Comparison of ENCODE assay signal across 8 cellular contexts in the genomic region with DNA sequence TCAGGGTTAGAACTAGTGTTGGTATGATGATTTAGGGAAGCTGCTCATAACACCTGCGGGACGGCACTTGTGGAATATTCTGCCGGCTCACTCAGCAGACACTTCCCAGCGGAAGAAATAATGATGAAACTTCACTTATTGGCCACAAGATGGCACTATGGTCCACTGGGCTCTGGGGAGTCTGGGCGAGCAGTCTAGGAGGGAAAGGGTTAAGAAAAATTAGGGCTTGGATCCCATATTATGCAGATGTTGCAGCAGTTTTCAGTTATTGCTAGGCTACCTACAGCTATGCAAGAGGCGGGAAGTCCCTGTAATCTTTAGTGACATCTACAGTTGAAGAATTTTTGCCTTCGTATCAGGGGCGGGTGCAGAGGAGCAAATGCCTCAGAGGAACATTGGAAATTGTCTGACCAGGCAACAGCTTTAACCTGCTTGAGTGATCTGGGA.
DNase-seq lines count a peak whose midpoint lies in the region; ATAC-seq and TF ChIP-seq lines count a peak whose summit lies in the region.

No MANE protein-coding gene starts in this region.

- no TSS peak for BruUV-seq in HCT116 (replicated peaks; lab: Mats Ljungman, UMichigan)

- H3K79me2 ChIP-seq in HCT116 (ENCODE audit: insufficient read depth, low read length), result no peaks in the 10 kb centered on the region

- H3K9ac ChIP-seq in HCT116 (ENCODE audit: low read length), result no peak overlapping the region

- RAD21 ChIA-PET in HCT116 (lab: Charles Lee; ENCODE audit: low non-redundant PET in 1 of 2, low total read pairs in 2 of 2, uncharacterized antibody in 2 of 2, unreplicated experiment in 2 of 2), result interaction anchor here in 1 of 2 experiments (0.6 kb wide), 1 partner anchor 19 kb away, joined by 4 read pairs; no protein-coding TSS in a partner anchor

- no peaks in the 10 kb centered on the region for H3K9me3 ChIP-seq in HCT116 (ENCODE audit: control insufficient read depth in 1 of 2, insufficient read depth in 1 of 2, low read depth in 1 of 2, low read length in 2 of 2)

- no peaks in the 10 kb centered on the region for H3K36me3 ChIP-seq in HCT116 (ENCODE audit: control insufficient read depth in 1 of 2, insufficient read depth in 2 of 2, low read length in 2 of 2)

- peak; percentile 89 for ATAC-seq in HCT116
- ATAC-seq in GM21737 (IDR thresholded peaks at IDR 0.05; ENCODE audit: unreplicated experiment), result no peak

- intact Hi-C loops in HCT116 (cut with micrococcal nuclease), result loop anchor here (10.0 kb wide), 1 partner anchor 1352 kb away; no protein-coding TSS in a partner anchor

- peak overlapping the region in 1 of 2 experiments; percentile 13; a peak in 1 of 4 replicates for H3K4me3 ChIP-seq in HCT116 (replicated peaks in 1 of 2; ENCODE audit: low read depth in 1 of 2, low read length in 2 of 2)

- H4K20me1 ChIP-seq in HCT116 (ENCODE audit: insufficient read depth), result no peaks in the 10 kb centered on the region

- TF ChIP-seq POLR2A in HCT116 (IDR thresholded peaks at IDR 0.05; ENCODE audit: borderline replicate concordance, extremely low read depth, insufficient read depth, insufficient read length), result no peak

- peak; percentile 77 for TF ChIP-seq RAD21 in HCT116 (IDR thresholded peaks at IDR 0.05; ENCODE audit: low read depth)

- H3K9me2 ChIP-seq in HCT116 (ENCODE audit: insufficient read depth), result no peaks in the 10 kb centered on the region

- H3K4me1 ChIP-seq in HCT116 (ENCODE audit: control insufficient read depth in 1 of 2, insufficient read depth in 2 of 2, low read length in 2 of 2), result peaks cover 0 to 10% of the 10 kb centered on the region in 2 experiments; a peak in 1 of 4 replicates

- DNase-seq in ELR (ENCODE audit: low read depth) (peak; percentile 56), HCT116 (ENCODE audit: low read depth, low spot score) (peak; percentile 42), NCI-H748 (lab: John Stamatoyannopoulos, UW; ENCODE audit: unreplicated experiment) (peak; percentile 14), lung microvascular endothelial cell (ENCODE audit: low read depth in 2 of 2) (peak; percentile 43 to 48), NCI-H128 (lab: John Stamatoyannopoulos, UW; ENCODE audit: unreplicated experiment) (no peak)
- peak; percentile 44 for DNase-seq in central memory CD4-positive, alpha-beta T cell

- no peaks in the 10 kb centered on the region for H3K27me3 ChIP-seq in HCT116 (ENCODE audit: insufficient read depth, low read length)

- peak overlapping the region; percentile 55 for H3K4me2 ChIP-seq in HCT116 (ENCODE audit: low read length)

- TF ChIP-seq CTCF in 22Rv1 (IDR thresholded peaks at IDR 0.05) (peak; percentile 98), HCT116 (IDR thresholded peaks at IDR 0.05 in 2 of 3, conservative IDR thresholded peaks at IDR 0.05 in 1 of 3; ENCODE audit: borderline replicate concordance in 1 of 3, insufficient read depth in 1 of 3, low read depth in 2 of 3, low read length in 2 of 3) (peak; percentile 66 to 91 (median 75))

- H2AFZ ChIP-seq in HCT116 (ENCODE audit: low read depth, low read length, poor library complexity, severe bottlenecking), result peak overlapping the region; percentile 98

- CTCF ChIA-PET in HCT116 (lab: Charles Lee), result interaction anchor here (0.7 to 3.5 kb wide), 23 partner anchors 8 to 377 kb away, joined by 3 to 16 read pairs (median 6); no protein-coding TSS in a partner anchor

- POLR2A ChIA-PET in HCT116 (lab: Charles Lee), result interaction anchor here (0.9 to 1.5 kb wide), 2 partner anchors 18 to 37 kb away, joined by 3 to 5 read pairs; no protein-coding TSS in a partner anchor

- H3K27ac ChIP-seq in 22Rv1 (no peak overlapping the region), HCT116 (ENCODE audit: low read depth, low read length) (no peak overlapping the region)

TF ChIP-seq in HCT116, 20 proteins besides CTCF, POLR2A, EP300 and RAD21:
- TF ChIP-seq, protein P1, sequence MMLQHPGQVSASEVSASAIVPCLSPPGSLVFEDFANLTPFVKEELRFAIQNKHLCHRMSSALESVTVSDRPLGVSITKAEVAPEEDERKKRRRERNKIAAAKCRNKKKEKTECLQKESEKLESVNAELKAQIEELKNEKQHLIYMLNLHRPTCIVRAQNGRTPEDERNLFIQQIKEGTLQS (IDR thresholded peaks at IDR 0.05), result no peak
- TF ChIP-seq EZH2phosphoT487 (IDR thresholded peaks at IDR 0.05; ENCODE audit: borderline replicate concordance), result no peak
- TF ChIP-seq FOSL1 (IDR thresholded peaks at IDR 0.05; ENCODE audit: low read depth), result no peak
- TF ChIP-seq SRF (IDR thresholded peaks at IDR 0.05; ENCODE audit: low read depth), result no peak
- TF ChIP-seq, protein P2, sequence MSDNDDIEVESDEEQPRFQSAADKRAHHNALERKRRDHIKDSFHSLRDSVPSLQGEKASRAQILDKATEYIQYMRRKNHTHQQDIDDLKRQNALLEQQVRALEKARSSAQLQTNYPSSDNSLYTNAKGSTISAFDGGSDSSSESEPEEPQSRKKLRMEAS (IDR thresholded peaks at IDR 0.05), result no peak
- no peak for TF ChIP-seq YY1 (IDR thresholded peaks at IDR 0.05; ENCODE audit: extremely low read depth, insufficient replicate concordance, low read depth, low read length)
- no peak; the same call in 1 of the 2 replicates for TF ChIP-seq CEBPB (IDR thresholded peaks at IDR 0.05; ENCODE audit: low read depth)
- no peak for TF ChIP-seq SP1 (IDR thresholded peaks at IDR 0.05; ENCODE audit: low read depth)
- TF ChIP-seq, protein P3, sequence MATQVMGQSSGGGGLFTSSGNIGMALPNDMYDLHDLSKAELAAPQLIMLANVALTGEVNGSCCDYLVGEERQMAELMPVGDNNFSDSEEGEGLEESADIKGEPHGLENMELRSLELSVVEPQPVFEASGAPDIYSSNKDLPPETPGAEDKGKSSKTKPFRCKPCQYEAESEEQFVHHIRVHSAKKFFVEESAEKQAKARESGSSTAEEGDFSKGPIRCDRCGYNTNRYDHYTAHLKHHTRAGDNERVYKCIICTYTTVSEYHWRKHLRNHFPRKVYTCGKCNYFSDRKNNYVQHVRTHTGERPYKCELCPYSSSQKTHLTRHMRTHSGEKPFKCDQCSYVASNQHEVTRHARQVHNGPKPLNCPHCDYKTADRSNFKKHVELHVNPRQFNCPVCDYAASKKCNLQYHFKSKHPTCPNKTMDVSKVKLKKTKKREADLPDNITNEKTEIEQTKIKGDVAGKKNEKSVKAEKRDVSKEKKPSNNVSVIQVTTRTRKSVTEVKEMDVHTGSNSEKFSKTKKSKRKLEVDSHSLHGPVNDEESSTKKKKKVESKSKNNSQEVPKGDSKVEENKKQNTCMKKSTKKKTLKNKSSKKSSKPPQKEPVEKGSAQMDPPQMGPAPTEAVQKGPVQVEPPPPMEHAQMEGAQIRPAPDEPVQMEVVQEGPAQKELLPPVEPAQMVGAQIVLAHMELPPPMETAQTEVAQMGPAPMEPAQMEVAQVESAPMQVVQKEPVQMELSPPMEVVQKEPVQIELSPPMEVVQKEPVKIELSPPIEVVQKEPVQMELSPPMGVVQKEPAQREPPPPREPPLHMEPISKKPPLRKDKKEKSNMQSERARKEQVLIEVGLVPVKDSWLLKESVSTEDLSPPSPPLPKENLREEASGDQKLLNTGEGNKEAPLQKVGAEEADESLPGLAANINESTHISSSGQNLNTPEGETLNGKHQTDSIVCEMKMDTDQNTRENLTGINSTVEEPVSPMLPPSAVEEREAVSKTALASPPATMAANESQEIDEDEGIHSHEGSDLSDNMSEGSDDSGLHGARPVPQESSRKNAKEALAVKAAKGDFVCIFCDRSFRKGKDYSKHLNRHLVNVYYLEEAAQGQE (IDR thresholded peaks at IDR 0.05; ENCODE audit: low read depth), result no peak
- no peak for TF ChIP-seq TCF7L2 (IDR thresholded peaks at IDR 0.05; ENCODE audit: borderline replicate concordance, extremely low read depth, insufficient read depth, insufficient read length)
